In genomic region chr7:119572132-119572531, GRCh38 we compare ENCODE assay signal across 16 cellular contexts.
DNase-seq lines count a peak whose midpoint lies in the region; ATAC-seq, FAIRE-seq and TF ChIP-seq lines count a peak whose summit lies in the region.
"Had no signal": no experiment of that assay in that cellular context is flagged by ENCODE, and none has a peak within 500 bp of the region (broad histone marks: within the 10 kb centered on the region; RNA-seq: fewer than 3 reads in every experiment).

No MANE protein-coding gene starts in this region.

- H3K9me3 Mint-ChIP-seq in endodermal cell = no peaks in the 10 kb centered on the region
- H3K9me3 Mint-ChIP-seq: central memory CD8-positive, alpha-beta T cell had no signal

- no peaks in the 10 kb centered on the region for H3K9me3 ChIP-seq in endodermal cell (ENCODE audit: control insufficient read depth, low read length)
- H3K9me3 ChIP-seq: thoracic aorta had no signal

- peak; percentile 21 for TF ChIP-seq CTCF in D721Med (IDR thresholded peaks at IDR 0.05; ENCODE audit: insufficient read depth, missing control alignments)
- peak; percentile 56 for TF ChIP-seq CTCF in endodermal cell (conservative IDR thresholded peaks at IDR 0.05)
- no peak for TF ChIP-seq CTCF in GM10248 (IDR thresholded peaks at IDR 0.05; ENCODE audit: control extremely low read depth, extremely low read depth, low read depth, missing control alignments)

- no peak overlapping the region for H3K27ac Mint-ChIP-seq in endodermal cell

- ATAC-seq in HG02798 (IDR thresholded peaks at IDR 0.05; ENCODE audit: poor library complexity, unreplicated experiment) = no peak
- ATAC-seq: left colon had no signal

- H3K4me3 Mint-ChIP-seq in endodermal cell = no peak overlapping the region
- H3K4me3 Mint-ChIP-seq: central memory CD8-positive, alpha-beta T cell had no signal

- H3K27me3 Mint-ChIP-seq in endodermal cell (ENCODE audit: insufficient read depth) = no peaks in the 10 kb centered on the region
- H3K27me3 Mint-ChIP-seq: central memory CD8-positive, alpha-beta T cell had no signal

- H3K27ac ChIP-seq in endodermal cell (ENCODE audit: low read depth, low read length) = no peak overlapping the region
- H3K27ac ChIP-seq: SK-N-MC, thoracic aorta had no signal

- no peaks in the 10 kb centered on the region for H3K4me1 ChIP-seq in endodermal cell (ENCODE audit: control insufficient read depth, insufficient read depth, low read length)

- no peaks in the 10 kb centered on the region for H3K4me1 Mint-ChIP-seq in endodermal cell
- H3K4me1 Mint-ChIP-seq: central memory CD8-positive, alpha-beta T cell had no signal

- POLR2A ChIA-PET in GM10248 (lab: Yijun Ruan, JAX) = no interaction called here

- no peak overlapping the region for H3K9ac ChIP-seq in endodermal cell (ENCODE audit: extremely low read depth, low read length, poor library complexity, severe bottlenecking)

- intact Hi-C loops in posterior cingulate gyrus (cut with DNase I) = no loop called here

- H3K36me3 ChIP-seq in endodermal cell (ENCODE audit: control insufficient read depth, insufficient read depth, low read length) = no peaks in the 10 kb centered on the region
- H3K36me3 ChIP-seq: thoracic aorta had no signal

- FAIRE-seq in D721Med (lab: Jason Lieb, UNC) = no peak
- no peak for FAIRE-seq in HTR-8/SVneo (lab: Jason Lieb, UNC)
- FAIRE-seq: small intestine had no signal

- WGBS in endodermal cell (ENCODE audit: insufficient coverage in 1 of 2, insufficient read length in 1 of 2), 2 experiments = 88% methylated on average over 4 of the region's 4 CpGs; no CpG with 5 or more reads in 1 of the 2 experiments

- no peaks in the 10 kb centered on the region for H3K27me3 ChIP-seq in endodermal cell (ENCODE audit: control insufficient read depth, insufficient read depth, low read length, poor library complexity, severe bottlenecking)

- CTCF ChIA-PET in GM10248 (lab: Yijun Ruan, JAX) = interaction anchor here (2.1 kb wide), 1 partner anchor 9 kb away, joined by 11 read pairs; no protein-coding TSS in a partner anchor

- no peak for DNase-seq in D721Med (ENCODE audit: insufficient read length, low spot score)
- DNase-seq in NCI-H446 treated with DMSO at 0.1 percent for 48 hours (lab: John Stamatoyannopoulos, UW) = peak; percentile 73
- peak; percentile 60 for DNase-seq in endodermal cell
- peak in 7 of 10 donors; percentile 9 to 89 (median 58) for DNase-seq in posterior cingulate gyrus
- no peak for DNase-seq in GM10248 (ENCODE audit: extremely low spot score)
- DNase-seq in HTR-8/SVneo (ENCODE audit: insufficient read length, low spot score) = no peak
- DNase-seq: activated CD4-positive, alpha-beta T cell treated with anti-CD3 and anti-CD28 coated beads for 4 hours; activated CD8-positive, alpha-beta memory T cell treated with anti-CD3 and anti-CD28 coated beads, Interleukin-2, amount 50 U/mL, for 48 hours; activated gamma-delta T cell treated with Interleukin-2 at 50 U/mL for 16 hours; Calu3; left colon; small intestine had no signal

- no peak overlapping the region for H3K4me3 ChIP-seq in endodermal cell (ENCODE audit: low read length)
- H3K4me3 ChIP-seq: SK-N-MC, thoracic aorta had no signal

- H3K36me3 Mint-ChIP-seq in endodermal cell (ENCODE audit: low read depth) = no peaks in the 10 kb centered on the region

Comparison
In these comparisons a context has a peak if more than half of its experiments do, and no peak if none do; other contexts are left out.
1. DNase-seq: peak in NCI-H446 treated with DMSO at 0.1 percent for 48 hours (single experiment), endodermal cell (single experiment) and posterior cingulate gyrus (7 of 10); none in D721Med (single experiment), GM10248 (single experiment) and HTR-8/SVneo (single experiment).